1 cellular context compared by ENCODE assay signal in the genomic region with DNA sequence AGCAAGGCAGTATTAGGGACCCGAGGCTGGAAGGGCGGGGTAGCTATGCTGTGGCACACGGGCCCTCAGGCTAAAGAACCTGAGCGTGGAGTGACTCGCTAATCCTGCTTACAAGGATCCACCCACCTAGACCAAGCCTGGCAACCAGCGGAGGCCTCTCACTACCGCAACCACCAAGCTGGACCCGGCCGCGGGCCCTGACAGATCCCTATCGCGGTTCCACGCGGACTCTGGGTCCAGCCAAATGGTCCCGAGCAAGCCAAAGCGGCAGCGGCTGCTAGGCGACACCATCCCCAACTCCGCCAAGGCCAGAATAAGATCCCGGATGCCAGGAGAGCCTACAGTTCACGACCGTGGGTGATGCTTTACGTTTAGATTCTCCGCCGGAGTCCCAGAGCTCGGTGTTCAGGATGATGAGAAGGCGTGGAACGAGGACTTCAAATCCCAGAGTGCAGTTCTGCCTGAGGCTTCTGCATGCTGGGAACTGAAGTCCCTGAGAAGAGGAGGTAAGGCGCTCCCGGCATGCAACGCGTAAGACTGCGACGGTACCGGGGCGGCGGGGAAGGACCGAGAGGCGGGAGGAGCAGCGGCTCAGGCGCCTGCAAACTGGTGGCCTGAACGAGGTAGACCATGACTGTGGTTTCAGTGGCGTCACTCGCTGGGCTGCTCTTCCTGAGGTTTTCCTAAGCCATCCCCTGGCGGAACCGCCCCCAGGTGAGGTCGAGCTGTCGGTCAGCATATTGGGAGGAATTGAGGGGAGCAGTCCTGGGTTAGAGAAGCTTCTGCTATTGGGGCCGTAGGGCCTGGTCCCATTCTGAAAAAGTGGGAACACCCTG.
A peak's percentile ranks its signal among the peaks of the same experiment; 100 is the strongest.
TF ChIP-seq lines count a peak whose summit lies in the region.

A gene with protein sequence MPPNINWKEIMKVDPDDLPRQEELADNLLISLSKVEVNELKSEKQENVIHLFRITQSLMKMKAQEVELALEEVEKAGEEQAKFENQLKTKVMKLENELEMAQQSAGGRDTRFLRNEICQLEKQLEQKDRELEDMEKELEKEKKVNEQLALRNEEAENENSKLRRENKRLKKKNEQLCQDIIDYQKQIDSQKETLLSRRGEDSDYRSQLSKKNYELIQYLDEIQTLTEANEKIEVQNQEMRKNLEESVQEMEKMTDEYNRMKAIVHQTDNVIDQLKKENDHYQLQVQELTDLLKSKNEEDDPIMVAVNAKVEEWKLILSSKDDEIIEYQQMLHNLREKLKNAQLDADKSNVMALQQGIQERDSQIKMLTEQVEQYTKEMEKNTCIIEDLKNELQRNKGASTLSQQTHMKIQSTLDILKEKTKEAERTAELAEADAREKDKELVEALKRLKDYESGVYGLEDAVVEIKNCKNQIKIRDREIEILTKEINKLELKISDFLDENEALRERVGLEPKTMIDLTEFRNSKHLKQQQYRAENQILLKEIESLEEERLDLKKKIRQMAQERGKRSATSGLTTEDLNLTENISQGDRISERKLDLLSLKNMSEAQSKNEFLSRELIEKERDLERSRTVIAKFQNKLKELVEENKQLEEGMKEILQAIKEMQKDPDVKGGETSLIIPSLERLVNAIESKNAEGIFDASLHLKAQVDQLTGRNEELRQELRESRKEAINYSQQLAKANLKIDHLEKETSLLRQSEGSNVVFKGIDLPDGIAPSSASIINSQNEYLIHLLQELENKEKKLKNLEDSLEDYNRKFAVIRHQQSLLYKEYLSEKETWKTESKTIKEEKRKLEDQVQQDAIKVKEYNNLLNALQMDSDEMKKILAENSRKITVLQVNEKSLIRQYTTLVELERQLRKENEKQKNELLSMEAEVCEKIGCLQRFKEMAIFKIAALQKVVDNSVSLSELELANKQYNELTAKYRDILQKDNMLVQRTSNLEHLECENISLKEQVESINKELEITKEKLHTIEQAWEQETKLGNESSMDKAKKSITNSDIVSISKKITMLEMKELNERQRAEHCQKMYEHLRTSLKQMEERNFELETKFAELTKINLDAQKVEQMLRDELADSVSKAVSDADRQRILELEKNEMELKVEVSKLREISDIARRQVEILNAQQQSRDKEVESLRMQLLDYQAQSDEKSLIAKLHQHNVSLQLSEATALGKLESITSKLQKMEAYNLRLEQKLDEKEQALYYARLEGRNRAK (N-terminal part only) (minus strand): TSS at position 315 of the 836 bp plus-strand sequence. CDS start 781 bp downstream, outside the sequence.
Gene TMTC3, plus strand, starts transcription at position 534 of the 836 bp plus-strand sequence. CDS start 6,009 bp downstream, outside the sequence.

TF ChIP-seq in liver, 16 proteins besides CTCF, POLR2A, EP300 and RAD21 (continued from another document):
- TF ChIP-seq NR2F2 (IDR thresholded peaks at IDR 0.05) = peak; percentile 26
- peak; percentile 60 for TF ChIP-seq HNF4G (IDR thresholded peaks at IDR 0.05)
- TF ChIP-seq RXRA (IDR thresholded peaks at IDR 0.05) = peak; percentile 72 to 74
- TF ChIP-seq FOXA1 (IDR thresholded peaks at IDR 0.05) = peak; percentile 65
- TF ChIP-seq ATF3 (IDR thresholded peaks at IDR 0.05) = peak; percentile 32
- peak; percentile 93 to 94 for TF ChIP-seq HNF4A (conservative IDR thresholded peaks at IDR 0.05)
- TF ChIP-seq YY1 (IDR thresholded peaks at IDR 0.05) = peak; percentile 95
- peak; percentile 83 for TF ChIP-seq MAX (IDR thresholded peaks at IDR 0.05)
- TF ChIP-seq, protein P1, sequence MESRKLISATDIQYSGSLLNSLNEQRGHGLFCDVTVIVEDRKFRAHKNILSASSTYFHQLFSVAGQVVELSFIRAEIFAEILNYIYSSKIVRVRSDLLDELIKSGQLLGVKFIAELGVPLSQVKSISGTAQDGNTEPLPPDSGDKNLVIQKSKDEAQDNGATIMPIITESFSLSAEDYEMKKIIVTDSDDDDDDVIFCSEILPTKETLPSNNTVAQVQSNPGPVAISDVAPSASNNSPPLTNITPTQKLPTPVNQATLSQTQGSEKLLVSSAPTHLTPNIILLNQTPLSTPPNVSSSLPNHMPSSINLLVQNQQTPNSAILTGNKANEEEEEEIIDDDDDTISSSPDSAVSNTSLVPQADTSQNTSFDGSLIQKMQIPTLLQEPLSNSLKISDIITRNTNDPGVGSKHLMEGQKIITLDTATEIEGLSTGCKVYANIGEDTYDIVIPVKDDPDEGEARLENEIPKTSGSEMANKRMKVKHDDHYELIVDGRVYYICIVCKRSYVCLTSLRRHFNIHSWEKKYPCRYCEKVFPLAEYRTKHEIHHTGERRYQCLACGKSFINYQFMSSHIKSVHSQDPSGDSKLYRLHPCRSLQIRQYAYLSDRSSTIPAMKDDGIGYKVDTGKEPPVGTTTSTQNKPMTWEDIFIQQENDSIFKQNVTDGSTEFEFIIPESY (IDR thresholded peaks at IDR 0.05) = peak; percentile 96
- TF ChIP-seq EGR1 (IDR thresholded peaks at IDR 0.05; ENCODE audit: low read depth in 2 of 2) = peak in 1 of 2 donors; percentile 55
